In the genomic region with DNA sequence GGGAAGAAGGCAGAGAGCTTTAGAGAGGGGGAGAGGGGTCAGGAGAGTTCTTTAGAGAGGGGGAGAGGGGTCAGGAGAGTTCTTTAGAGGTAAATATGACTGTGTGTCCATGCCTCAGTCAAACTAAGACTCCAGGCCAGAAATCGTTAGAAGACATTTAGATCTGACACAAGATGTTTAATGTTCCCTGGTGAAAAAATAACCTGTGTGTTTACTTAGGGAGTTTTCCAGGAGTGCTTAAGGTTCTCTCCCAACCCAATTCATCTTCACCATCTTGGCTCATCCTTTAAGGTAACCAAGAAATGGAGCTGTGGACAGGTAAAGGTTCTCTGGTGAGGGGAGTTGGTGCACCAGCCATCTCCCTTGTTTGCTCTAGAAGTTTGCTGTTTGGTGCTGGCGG, we compare ENCODE assay signal across 17 cellular contexts. TPM values are rescaled to one million over a fixed set of nuclear protein-coding genes. Genes with fewer than 3 reads are reported as not detected.
DNase-seq lines count a peak whose midpoint lies in the region; ATAC-seq and TF ChIP-seq lines count a peak whose summit lies in the region.
"Had no signal": no experiment of that assay in that cellular context is flagged by ENCODE, and none has a peak within 500 bp of the region (broad histone marks: within the 10 kb centered on the region; RNA-seq: fewer than 3 reads in every experiment).

No MANE protein-coding gene starts in this region.

- H3K4me3 Mint-ChIP-seq in dendritic cell treated with granulocyte-macrophage colony-stimulating factor and Interleukin-4, amounts not matched to agents 40 ng/mL and 50 ng/mL, for 4 days: no peak overlapping the region

- H3K9me3 Mint-ChIP-seq in dendritic cell treated with granulocyte-macrophage colony-stimulating factor and Interleukin-4, amounts not matched to agents 40 ng/mL and 50 ng/mL, for 4 days: no peaks in the 10 kb centered on the region

- in situ Hi-C loops in GM23248 (cut with MboI): no loop called here

- H3K27ac ChIP-seq in right cardiac atrium (ENCODE audit: low read length) (peak overlapping the region; percentile 44), DOHH2 (ENCODE audit: low read depth, low read length) (no peak overlapping the region), GM23248 (no peak overlapping the region)
- H3K27ac ChIP-seq: HL-60 had no signal

- TF ChIP-seq CTCF in DOHH2 (IDR thresholded peaks at IDR 0.05; ENCODE audit: low read depth, low read length, poor library complexity, severe bottlenecking): no peak

- no peak overlapping the region for H2AFZ ChIP-seq in GM23248

- intact Hi-C loops in right cardiac atrium (cut with DNase I) (no loop called here), left ventricle myocardium superior (cut with micrococcal nuclease) (no loop called here)
- intact Hi-C loops in dendritic cell treated with granulocyte-macrophage colony-stimulating factor and Interleukin-4, amounts not matched to agents 40 ng/mL and 50 ng/mL, for 4 days (cut with micrococcal nuclease): no loop called here

- H3K27ac Mint-ChIP-seq in dendritic cell treated with granulocyte-macrophage colony-stimulating factor and Interleukin-4, amounts not matched to agents 40 ng/mL and 50 ng/mL, for 4 days: peak overlapping the region; percentile 45
- H3K27ac Mint-ChIP-seq: CD4-positive, CD25-positive, alpha-beta regulatory T cell had no signal

- peaks cover 11% of the 10 kb centered on the region for H3K27me3 Mint-ChIP-seq in dendritic cell treated with granulocyte-macrophage colony-stimulating factor and Interleukin-4, amounts not matched to agents 40 ng/mL and 50 ng/mL, for 4 days

- 64% methylated on average over 2 of the region's 2 CpGs for WGBS in right cardiac atrium
- 87 to 94% methylated on average over 2 of the region's 2 CpGs for WGBS in GM23248 (ENCODE audit: low coverage in 1 of 2, low lambda C conversion rate in 2 of 2, missing lambda C conversion rate in 2 of 2), 2 experiments

- H3F3A ChIP-seq in DOHH2 (ENCODE audit: control insufficient read depth, insufficient read depth): peaks cover 14% of the 10 kb centered on the region
- H3F3A ChIP-seq in GM23248 (ENCODE audit: insufficient read depth): peaks cover 4% of the 10 kb centered on the region; the same call in 1 of the 2 replicates

- peaks cover 15% of the 10 kb centered on the region for H3K36me3 ChIP-seq in DOHH2 (ENCODE audit: control insufficient read depth, low read length)
- no peaks in the 10 kb centered on the region; the same call in 1 of the 2 replicates for H3K36me3 ChIP-seq in GM23248 (ENCODE audit: low read depth)

- H3K9me3 ChIP-seq in right cardiac atrium (ENCODE audit: control insufficient read depth, low read length): no peaks in the 10 kb centered on the region
- no peaks in the 10 kb centered on the region for H3K9me3 ChIP-seq in DOHH2 (ENCODE audit: control insufficient read depth, insufficient read depth, low read length)
- H3K9me3 ChIP-seq in GM23248 (ENCODE audit: low read depth): no peaks in the 10 kb centered on the region
- H3K9me3 ChIP-seq: Caco-2 had no signal

- H3K9ac ChIP-seq in GM23248: no peak overlapping the region

- DNase-seq in right cardiac atrium: no peak
- no peak for DNase-seq in left ventricle myocardium superior
- DNase-seq in NCI-H82 (lab: John Stamatoyannopoulos, UW): no peak
- DNase-seq in activated CD8-positive, alpha-beta memory T cell treated with anti-CD3 and anti-CD28 coated beads, Interleukin-2, amount 50 U/mL, for 4 hours: no peak
- DNase-seq in GM23248: no peak
- DNase-seq: AML-193; Caco-2; CD4-positive, CD25-positive, alpha-beta regulatory T cell; HCEC 1CT; IMR-90; NCI-H187; NCI-H2227 treated with DMSO at 0.1 percent for 48 hours; RPMI8226; SHP77 treated with DMSO at 0.1 percent for 48 hours had no signal

- H3K4me3 ChIP-seq in right cardiac atrium (ENCODE audit: low read length) (no peak overlapping the region), DOHH2 (ENCODE audit: low read length) (no peak overlapping the region), GM23248 (no peak overlapping the region)

- H3K27me3 ChIP-seq in right cardiac atrium (ENCODE audit: control insufficient read depth, insufficient read depth) (no peaks in the 10 kb centered on the region), DOHH2 (ENCODE audit: control insufficient read depth, low read length) (no peaks in the 10 kb centered on the region), GM23248 (replicated peaks; ENCODE audit: insufficient read depth) (no peaks in the 10 kb centered on the region)

- ATAC-seq in right cardiac atrium: no peak
- no peak for ATAC-seq in left ventricle myocardium superior

- H3K79me2 ChIP-seq in DOHH2 (ENCODE audit: control insufficient read depth, low read length) (peaks cover 11% of the 10 kb centered on the region), GM23248 (ENCODE audit: insufficient read depth) (0 out of 2 replicates have a peak, but pooled peaks cover under 1% of the 10 kb centered on the region)

- peaks cover 82% of the 10 kb centered on the region for H3K4me1 Mint-ChIP-seq in dendritic cell treated with granulocyte-macrophage colony-stimulating factor and Interleukin-4, amounts not matched to agents 40 ng/mL and 50 ng/mL, for 4 days (ENCODE audit: low read depth)

- H3K4me2 ChIP-seq in DOHH2 (ENCODE audit: low read length) (peak overlapping the region; percentile 30; the same call in 1 of the 2 replicates), GM23248 (ENCODE audit: unreplicated experiment) (no peak overlapping the region)

- H3K9me2 ChIP-seq in DOHH2 (replicated peaks; ENCODE audit: control insufficient read depth, low read length): no peaks in the 10 kb centered on the region
- H3K9me2 ChIP-seq in GM23248 (ENCODE audit: insufficient read depth): no peaks in the 10 kb centered on the region

- H4K20me1 ChIP-seq in DOHH2 (ENCODE audit: control insufficient read depth, insufficient read depth, low read depth, low read length): peaks cover 9% of the 10 kb centered on the region; the same call in 1 of the 2 replicates
- no peaks in the 10 kb centered on the region for H4K20me1 ChIP-seq in GM23248 (ENCODE audit: insufficient read depth)

- H3K4me1 ChIP-seq in right cardiac atrium (ENCODE audit: control insufficient read depth, insufficient read depth, low read length) (peaks cover 6% of the 10 kb centered on the region), DOHH2 (ENCODE audit: control insufficient read depth, low read length) (peaks cover 46% of the 10 kb centered on the region), GM23248 (ENCODE audit: insufficient read depth) (no peaks in the 10 kb centered on the region)

- H3K36me3 Mint-ChIP-seq in dendritic cell treated with granulocyte-macrophage colony-stimulating factor and Interleukin-4, amounts not matched to agents 40 ng/mL and 50 ng/mL, for 4 days (ENCODE audit: low read depth): peaks cover 19% of the 10 kb centered on the region

RNA-seq across cellular contexts. Expression of a gene that starts 9.8 kb away (rescaled TPM):
- total RNA-seq in right cardiac atrium (10 to 100 TPM; 26.9 to 32.6 (median 30.3) TPM), left ventricle myocardium superior (27.4 TPM)
- polyA plus RNA-seq in right cardiac atrium (19.8 TPM), GM23248 (2016; fragmentation: Nextera tagmentation; extraction: Ambion mirVana) (1.2 and 1.4 TPM in 2 replicates)
- 11.4 and 18.9 TPM in 2 replicates for total RNA-seq in GM23248 (2014; rRNA removed; shearing (Covaris generic))

RNA-seq across cellular contexts. Expression of a gene that starts 32.6 kb away (rescaled TPM):
- total RNA-seq in right cardiac atrium (1 to 10 TPM; 2.4 to 7.3 (median 5.5) TPM), left ventricle myocardium superior (8.2 TPM)
- polyA plus RNA-seq in right cardiac atrium (3.8 TPM), GM23248 (2016; fragmentation: Nextera tagmentation; extraction: Ambion mirVana) (5.9 and 6.4 TPM in 2 replicates)
- total RNA-seq in GM23248 (2014; rRNA removed; shearing (Covaris generic)): 2.7 and 3.9 TPM in 2 replicates

RNA-seq across cellular contexts. Expression of a gene that starts 51.5 kb away (rescaled TPM):
- total RNA-seq in right cardiac atrium (1 to 10 TPM; 1.5 to 3.5 (median 2.4) TPM), left ventricle myocardium superior (2.9 TPM)
- polyA plus RNA-seq in right cardiac atrium (2.4 TPM), GM23248 (2016; fragmentation: Nextera tagmentation; extraction: Ambion mirVana) (0.13 and 0.23 TPM in 2 replicates)
- 0.11 and 0.13 TPM in 2 replicates for total RNA-seq in GM23248 (2014; rRNA removed; shearing (Covaris generic))
